In genomic region chr3:111923095-111923771, GRCh38 we compare ENCODE assay signal across 18 cellular contexts. TPM values are rescaled to one million over a fixed set of nuclear protein-coding genes. Genes with fewer than 3 reads are reported as not detected.
DNase-seq lines count a peak whose midpoint lies in the region; ATAC-seq, FAIRE-seq and TF ChIP-seq lines count a peak whose summit lies in the region.
"Had no signal": no experiment of that assay in that cellular context is flagged by ENCODE, and none has a peak within 500 bp of the region (broad histone marks: within the 10 kb centered on the region; RNA-seq: fewer than 3 reads in every experiment).

No MANE protein-coding gene starts in this region.

- no peak for TF ChIP-seq CTCF in PC-3 (conservative IDR thresholded peaks at IDR 0.05; ENCODE audit: low read depth, low read length)
- TF ChIP-seq CTCF in bronchial epithelial cell (IDR thresholded peaks at IDR 0.05; ENCODE audit: insufficient read depth, low read length, severe bottlenecking) = no peak
- TF ChIP-seq CTCF in sigmoid colon (IDR thresholded peaks at IDR 0.05) = no peak
- no peak for TF ChIP-seq CTCF in uterus (IDR thresholded peaks at IDR 0.05)

- no peaks in the 10 kb centered on the region for H3F3A ChIP-seq in PC-3 (ENCODE audit: low read length, unreplicated experiment)

- H4K20me1 ChIP-seq in PC-3 (ENCODE audit: low read length) = no peaks in the 10 kb centered on the region
- H4K20me1 ChIP-seq: BLaER1 had no signal

- no peak for DNase-seq in H54 (ENCODE audit: insufficient read length, low spot score)
- peak; percentile 90 for DNase-seq in PC-3
- DNase-seq in bronchial epithelial cell (ENCODE audit: low read depth) = peak; percentile 84
- DNase-seq in sigmoid colon = no peak
- no peak for DNase-seq in hypothalamus (lab: John Stamatoyannopoulos, UW)
- no peak for DNase-seq in uterus
- no peak for DNase-seq in GDM1 (lab: John Stamatoyannopoulos, UW)
- DNase-seq: activated B cell treated with CpG ODN at 0.5 μM for 24 hours; activated CD8-positive, alpha-beta memory T cell treated with anti-CD3 and anti-CD28 coated beads, Interleukin-2, amount 10 ng/mL, durations not matched to agents 7 days and 5 days; activated gamma-delta T cell; amygdala; cortex of kidney; head of caudate nucleus; naive thymus-derived CD4-positive, alpha-beta T cell; NCI-H2029; NCI-H526 had no signal

- H3K79me2 ChIP-seq in PC-3 (ENCODE audit: low read length) = peaks cover 66% of the 10 kb centered on the region

- ATAC-seq in PC-3 (peak; percentile 66), HG03565 (IDR thresholded peaks at IDR 0.05; ENCODE audit: unreplicated experiment) (no peak)
- ATAC-seq: activated CD8-positive, alpha-beta memory T cell treated with anti-CD3 and anti-CD28 coated beads, Interleukin-2, amount 10 ng/mL, durations not matched to agents 7 days and 5 days; naive thymus-derived CD4-positive, alpha-beta T cell had no signal

- H3K4me3 ChIP-seq in PC-3 (ENCODE audit: low read length) (no peak overlapping the region), bronchial epithelial cell (ENCODE audit: low read depth, low read length) (no peak overlapping the region), sigmoid colon (no peak overlapping the region), uterus (no peak overlapping the region)
- H3K4me3 ChIP-seq: BLaER1 had no signal

- TF ChIP-seq EP300 in sigmoid colon (IDR thresholded peaks at IDR 0.05) = no peak

- CTCF ChIA-PET in PC-3 (lab: Charles Lee) = no interaction called here

- peaks cover 65% of the 10 kb centered on the region for H3K4me1 ChIP-seq in PC-3 (ENCODE audit: insufficient read depth, low read length)
- H3K4me1 ChIP-seq in sigmoid colon = peaks cover 0 to 69% (median 37%) of the 10 kb centered on the region in 4 donors
- H3K4me1 ChIP-seq in uterus = no peaks in the 10 kb centered on the region

- POLR2A ChIA-PET in PC-3 (lab: Charles Lee; ENCODE audit: unreplicated experiment) = interaction anchor here (0.7 kb wide), 1 partner anchor 56 kb away, joined by 3 read pairs; the partner anchor contains the start of gene ABHD10

- intact Hi-C loops in PC-3 (cut with micrococcal nuclease) = no loop called here
- intact Hi-C loops in sigmoid colon (cut with DNase I) = loop anchor here (5.0 kb wide), 2 partner anchors 41 to 56 kb away; no protein-coding TSS in a partner anchor
- intact Hi-C loops in uterus (cut with DNase I; ENCODE audit: low total_unique reads) = no loop called here

- H3K27me3 ChIP-seq in PC-3 (ENCODE audit: low read length) (no peaks in the 10 kb centered on the region), bronchial epithelial cell (ENCODE audit: control insufficient read depth, insufficient read depth, low read length) (no peaks in the 10 kb centered on the region), sigmoid colon (no peaks in the 10 kb centered on the region), uterus (no peaks in the 10 kb centered on the region)
- H3K27me3 ChIP-seq: BLaER1 had no signal

- peak overlapping the region; percentile 42 for H3K4me2 ChIP-seq in PC-3 (ENCODE audit: low read length)
- H3K4me2 ChIP-seq: BLaER1 had no signal

- H3K36me3 ChIP-seq in PC-3 (ENCODE audit: low read depth, low read length) (peaks cover 75% of the 10 kb centered on the region), bronchial epithelial cell (ENCODE audit: control insufficient read depth, insufficient read depth, low read length) (peaks cover 24% of the 10 kb centered on the region), sigmoid colon (peaks cover 13 to 64% (median 18%) of the 10 kb centered on the region in 4 donors), uterus (no peaks in the 10 kb centered on the region)

- H3K9ac ChIP-seq in PC-3 (ENCODE audit: low read length) = peak overlapping the region; percentile 26
- H3K9ac ChIP-seq: BLaER1 had no signal

- H3K9me3 ChIP-seq in PC-3 (ENCODE audit: low read length) (no peaks in the 10 kb centered on the region), sigmoid colon (no peaks in the 10 kb centered on the region), uterus (no peaks in the 10 kb centered on the region)
- H3K9me3 ChIP-seq: BLaER1 had no signal

- no peaks in the 10 kb centered on the region for H3K9me2 ChIP-seq in PC-3 (replicated peaks; ENCODE audit: low read length)

- TF ChIP-seq POLR2A in H54 (IDR thresholded peaks at IDR 0.05; ENCODE audit: low read depth, low read length) (no peak), sigmoid colon (IDR thresholded peaks at IDR 0.05) (no peak), uterus (IDR thresholded peaks at IDR 0.05) (no peak)

- H2AFZ ChIP-seq in PC-3 (ENCODE audit: low read length) = no peak overlapping the region

- peak overlapping the region; percentile 80 for H3K27ac ChIP-seq in PC-3 (ENCODE audit: low read length)
- H3K27ac ChIP-seq in sigmoid colon = peak overlapping the region in 3 of 4 donors; percentile 55 to 77 (median 76)
- peak overlapping the region in 1 of 2 donors; percentile 62 for H3K27ac ChIP-seq in uterus
- H3K27ac ChIP-seq: BLaER1 had no signal

- BruUV-seq in PC-3 (replicated peaks; lab: Mats Ljungman, UMichigan) = TSS peak; percentile 78

- 0 to 41% methylated on average over 2 of the region's 2 CpGs for WGBS in sigmoid colon, 2 donors

- peak; percentile 95 for FAIRE-seq in H54 (lab: Jason Lieb, UNC)
- no peak for FAIRE-seq in bronchial epithelial cell (lab: Jason Lieb, UNC)

RNA-seq across cellular contexts. Expression of gene ABHD10, which starts 55.6 kb away (rescaled TPM):
- total RNA-seq in PC-3 (2014; rRNA removed) (29.1 and 45.0 TPM in 2 replicates), bronchial epithelial cell (22.6 and 28.9 TPM in 2 replicates), sigmoid colon (10 to 100 TPM; 13.3 to 28.3 (median 20.7) TPM), uterus (10 to 100 TPM; 25.6 to 74.1 (median 35.8) TPM)
- 10 to 100 TPM; 14.4 to 18.3 (median 18.3) TPM for polyA plus RNA-seq in sigmoid colon

Comparison
In these comparisons a context has a peak if more than half of its experiments do, and no peak if none do; other contexts are left out.
1. DNase-seq: peak in PC-3 (single experiment) and bronchial epithelial cell (single experiment); none in H54 (single experiment), sigmoid colon (single experiment), hypothalamus (0 of 51), uterus (0 of 2) and GDM1 (single experiment).